13 cellular contexts compared by ENCODE assay signal in the genomic region with DNA sequence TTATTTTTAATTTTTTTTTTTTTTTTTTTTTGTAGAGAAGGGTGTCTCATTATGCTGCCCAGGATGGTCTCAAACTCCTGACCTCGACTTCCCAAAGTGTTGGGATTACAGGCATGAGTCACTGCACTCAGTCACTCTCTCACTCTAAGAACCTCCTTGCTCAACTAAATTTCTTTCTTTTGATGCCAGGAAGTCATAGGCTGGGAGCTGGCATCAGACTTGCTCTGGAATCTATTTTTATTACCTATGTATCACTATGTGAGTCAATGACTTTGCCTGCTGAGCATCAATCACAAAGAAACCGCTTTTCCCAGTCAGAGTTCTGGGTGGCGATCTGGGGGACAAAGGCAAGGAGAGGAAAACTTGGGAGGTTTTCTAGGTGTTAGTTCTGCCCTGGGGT. TPM values are rescaled to one million over a fixed set of nuclear protein-coding genes. Genes with fewer than 3 reads are reported as not detected.
A peak's percentile ranks its signal among the peaks of the same experiment; 100 is the strongest.
DNase-seq lines count a peak whose midpoint lies in the region; ATAC-seq, FAIRE-seq and TF ChIP-seq lines count a peak whose summit lies in the region.
"Had no signal": no experiment of that assay in that cellular context is flagged by ENCODE, and none has a peak within 500 bp of the region (broad histone marks: within the 10 kb centered on the region; RNA-seq: fewer than 3 reads in every experiment).

No MANE protein-coding gene starts in this region.

- H3K4ac ChIP-seq in H9 (ENCODE audit: low read depth, low read length): no peak overlapping the region
- H3K4ac ChIP-seq in neuronal stem cell (ENCODE audit: low read length): no peak overlapping the region

- no peaks in the 10 kb centered on the region for H4K20me1 ChIP-seq in H9 (ENCODE audit: control insufficient read depth, insufficient read depth, insufficient read length)

- DNase-seq in H9 (no peak), SJSA1 (ENCODE audit: low read depth in 1 of 2, low spot score in 2 of 2) (peak; percentile 51 to 57), fibroblast of gingiva (ENCODE audit: low read depth) (peak; percentile 10), urothelium cell line (ENCODE audit: low spot score) (peak; percentile 61), left cardiac atrium (no peak), neuronal stem cell (ENCODE audit: low spot score) (no peak), retina (no peak)
- DNase-seq: activated CD4-positive, CD25-positive, alpha-beta regulatory T cell treated with anti-CD3 and anti-CD28 coated beads, Interleukin-2, amount 50 U/mL, for 72 hours; effector CD8-positive, alpha-beta T cell; left ventricle myocardium inferior; NCI-H1417 treated with DMSO at 0.1 percent for 48 hours; SW 1271 had no signal

- H3K4me3 Mint-ChIP-seq in H9: no peak overlapping the region

- no peaks in the 10 kb centered on the region; a peak in 1 of 5 replicates for H3K9me3 Mint-ChIP-seq in H9

- H3K23ac ChIP-seq in H9 (ENCODE audit: insufficient read length, low read depth, low read length) (no peak overlapping the region), neuronal stem cell (ENCODE audit: low read depth, low read length, poor library complexity) (no peak overlapping the region)

- H2AFZ ChIP-seq in H9 (ENCODE audit: low read length) (no peak overlapping the region), neuronal stem cell (ENCODE audit: low read length) (no peak overlapping the region)

- peaks cover 5% of the 10 kb centered on the region for H3K27me3 Mint-ChIP-seq in H9 (ENCODE audit: low read depth)

- H3K27me3 ChIP-seq in H9 (ENCODE audit: insufficient read depth, low read length) (no peaks in the 10 kb centered on the region), SJSA1 (replicated peaks) (no peaks in the 10 kb centered on the region), neuronal stem cell (ENCODE audit: control insufficient read depth in 3 of 3, insufficient read depth in 3 of 3, low read depth in 1 of 3, low read length in 3 of 3) (peaks cover 0 to 6% (median 3%) of the 10 kb centered on the region in 3 experiments)

- no peak for FAIRE-seq in urothelium cell line (lab: Jason Lieb, UNC)
- FAIRE-seq: GM19239 had no signal

- H3K36me3 Mint-ChIP-seq in H9 (ENCODE audit: insufficient read depth in 1 of 3, low read depth in 3 of 3): no peaks in the 10 kb centered on the region

- H3K79me2 ChIP-seq in H9 (ENCODE audit: insufficient read depth, low read length): no peaks in the 10 kb centered on the region

- no peak overlapping the region for H2BK5ac ChIP-seq in H9 (ENCODE audit: insufficient read length, low read length)
- H2BK5ac ChIP-seq in neuronal stem cell (ENCODE audit: low read length): no peak overlapping the region

- no peak overlapping the region for H4K8ac ChIP-seq in H9 (replicated peaks; ENCODE audit: insufficient read length, low read depth, low read length)
- H4K8ac ChIP-seq in neuronal stem cell (ENCODE audit: low read depth, low read length): no peak overlapping the region

- H2BK120ac ChIP-seq in H9 (ENCODE audit: low read depth, low read length, poor library complexity, severe bottlenecking) (no peak overlapping the region), neuronal stem cell (ENCODE audit: low read depth, low read length) (no peak overlapping the region)

- H3K36me3 ChIP-seq in SJSA1 (no peaks in the 10 kb centered on the region), neuronal stem cell (replicated peaks in 1 of 2; ENCODE audit: control insufficient read depth in 2 of 2, insufficient read depth in 2 of 2, low read length in 2 of 2) (no peaks in the 10 kb centered on the region)
- H3K36me3 ChIP-seq: left ventricle myocardium inferior had no signal

- H3K27ac Mint-ChIP-seq in H9: no peak overlapping the region

- peak overlapping the region; percentile 93 for H2BK20ac ChIP-seq in H9 (ENCODE audit: low read depth, low read length, poor library complexity, severe bottlenecking)

- H3K23me2 ChIP-seq in H9 (ENCODE audit: insufficient read length, low read depth, low read length, poor library complexity, severe bottlenecking): no peaks in the 10 kb centered on the region

- H2AK5ac ChIP-seq in H9 (ENCODE audit: insufficient read length, low read length) (no peak overlapping the region), neuronal stem cell (ENCODE audit: low read depth, low read length) (no peak overlapping the region)

- H3K4me1 Mint-ChIP-seq in H9: peaks cover 35 to 37% of the 10 kb centered on the region in 2 experiments

- H3K14ac ChIP-seq in H9 (ENCODE audit: insufficient read depth, low read length): no peak overlapping the region
- no peak overlapping the region for H3K14ac ChIP-seq in neuronal stem cell (ENCODE audit: low read length)

- H3K4me3 ChIP-seq in SJSA1: no peak overlapping the region
- H3K4me3 ChIP-seq in neuronal stem cell (ENCODE audit: low read length in 2 of 2): no peak overlapping the region
- H3K4me3 ChIP-seq: left ventricle myocardium inferior had no signal

- no peak overlapping the region for H3K56ac ChIP-seq in H9 (ENCODE audit: insufficient read length, low read depth, low read length)

- no peak overlapping the region for H3K27ac ChIP-seq in H9 (ENCODE audit: insufficient read length, low read depth, low read length)
- no peak overlapping the region for H3K27ac ChIP-seq in SJSA1
- H3K27ac ChIP-seq in neuronal stem cell (replicated peaks; ENCODE audit: low read length): no peak overlapping the region
- H3K27ac ChIP-seq: left ventricle myocardium inferior had no signal

- H3K4me1 ChIP-seq in H9 (ENCODE audit: insufficient read depth, low read length) (peaks cover 2% of the 10 kb centered on the region; the same call in 1 of the 2 replicates), SJSA1 (replicated peaks) (peaks cover 17% of the 10 kb centered on the region), neuronal stem cell (ENCODE audit: control insufficient read depth in 2 of 2, insufficient read depth in 1 of 2, low read depth in 1 of 2, low read length in 2 of 2) (peaks cover 0 to 2% of the 10 kb centered on the region in 2 donors)
- H3K4me1 ChIP-seq: left ventricle myocardium inferior had no signal

- H3K18ac ChIP-seq in H9 (ENCODE audit: insufficient read length, low read depth, low read length): no peak overlapping the region
- no peak overlapping the region for H3K18ac ChIP-seq in neuronal stem cell (ENCODE audit: low read length)

- H2BK15ac ChIP-seq in H9 (ENCODE audit: low read depth, low read length) (no peak overlapping the region), neuronal stem cell (ENCODE audit: low read length) (no peak overlapping the region)

- H3K4me2 ChIP-seq in H9 (ENCODE audit: insufficient read depth, insufficient read length, low read length) (no peak overlapping the region), neuronal stem cell (ENCODE audit: insufficient read depth, low read length, poor library complexity, severe bottlenecking) (no peak overlapping the region)

- H3K9ac ChIP-seq in H9 (ENCODE audit: extremely low read depth, insufficient read length, low read length) (no peak overlapping the region), neuronal stem cell (ENCODE audit: low read depth, low read length, poor library complexity) (no peak overlapping the region)

- H3K79me1 ChIP-seq in H9 (ENCODE audit: insufficient read depth, low read depth, low read length, poor library complexity, severe bottlenecking) (no peaks in the 10 kb centered on the region), neuronal stem cell (ENCODE audit: low read depth, low read length) (no peaks in the 10 kb centered on the region)

- TF ChIP-seq CTCF in H9 (conservative IDR thresholded peaks at IDR 0.05): no peak

- H2BK12ac ChIP-seq in H9 (ENCODE audit: insufficient read length, low read depth, low read length) (no peak overlapping the region), neuronal stem cell (ENCODE audit: low read length) (no peak overlapping the region)

- intact Hi-C loops in left cardiac atrium (cut with DNase I): no loop called here

- ATAC-seq in left cardiac atrium: no peak

- no peak overlapping the region for H3T11ph ChIP-seq in H9 (ENCODE audit: low read length)

- no peaks in the 10 kb centered on the region for H3K9me3 ChIP-seq in H9 (ENCODE audit: control insufficient read depth, low read depth, low read length)
- no peaks in the 10 kb centered on the region for H3K9me3 ChIP-seq in SJSA1 (replicated peaks)
- H3K9me3 ChIP-seq in neuronal stem cell (replicated peaks in 1 of 2; ENCODE audit: control insufficient read depth in 2 of 2, insufficient read depth in 1 of 2, low read depth in 1 of 2, low read length in 2 of 2): peaks cover 0 to 2% of the 10 kb centered on the region in 2 donors
- H3K9me3 ChIP-seq: left ventricle myocardium inferior had no signal

- no CpG with 5 or more reads among the region's 3 CpGs for WGBS in H9 (ENCODE audit: extremely low coverage, insufficient read length, low lambda C conversion rate)
- WGBS in neuronal stem cell (ENCODE audit: extremely low coverage in 2 of 2, insufficient read length in 2 of 2, insufficient replicate concordance in 1 of 2), 2 donors: no CpG with 5 or more reads among the region's 3 CpGs

- H4K91ac ChIP-seq in H9 (ENCODE audit: insufficient read length, low read depth, low read length) (no peak overlapping the region), neuronal stem cell (ENCODE audit: low read depth, low read length, poor library complexity) (no peak overlapping the region)

- no peak overlapping the region for H4K5ac ChIP-seq in H9 (ENCODE audit: insufficient read length, low read depth, low read length)

RNA-seq across cellular contexts. Expression of a gene that starts 35.5 kb away (rescaled TPM):
- total RNA-seq in H9 (2021): 331 and 337 TPM in 2 replicates
- 154 and 160 TPM in 2 replicates for total RNA-seq in SJSA1 (2014; rRNA removed; shearing (Covaris generic))
- total RNA-seq in left cardiac atrium: 10 to 100 TPM; 52.9 to 61.1 TPM
- polyA plus RNA-seq in neuronal stem cell (2013, experiment 1 of 2): 231 TPM
- 243 TPM for polyA plus RNA-seq in neuronal stem cell (2013, experiment 2 of 2)

Comparison
In these comparisons a context has a peak if more than half of its experiments do, and no peak if none do; other contexts are left out.
1. DNase-seq: peak in SJSA1 (2 of 2), fibroblast of gingiva (single experiment) and urothelium cell line (single experiment); none in H9 (single experiment), left cardiac atrium (single experiment), neuronal stem cell (single experiment) and retina (single experiment).